In genomic region chr12:109833307-109834189, GRCh38 we compare ENCODE assay signal across 9 cellular contexts. TPM values are rescaled to one million over a fixed set of nuclear protein-coding genes. Genes with fewer than 3 reads are reported as not detected.
DNase-seq lines count a peak whose midpoint lies in the region; ATAC-seq, FAIRE-seq and TF ChIP-seq lines count a peak whose summit lies in the region.
"Had no signal": no experiment of that assay in that cellular context is flagged by ENCODE, and none has a peak within 500 bp of the region (broad histone marks: within the 10 kb centered on the region; RNA-seq: fewer than 3 reads in every experiment).

Gene TRPV4, minus strand, starts transcription at chr12:109833398. Its CDS starts 18,602 bp downstream, at chr12:109814796.

- no peaks in the 10 kb centered on the region for H3K9me3 ChIP-seq in spleen

- 20 to 49% (median 22%) methylated on average over 30 to 67 of the region's 67 CpGs for WGBS in spleen, 5 donors

- no peak for ATAC-seq in activated CD4-positive, CD25-positive, alpha-beta regulatory T cell treated with anti-CD3 and anti-CD28 coated beads, Interleukin-2, amount 50 U/mL, for 24 hours
- no peak for ATAC-seq in GM21447 (IDR thresholded peaks at IDR 0.05; ENCODE audit: unreplicated experiment)
- ATAC-seq: stimulated activated memory B cell treated with anti-CD40 and anti-IgM and Interleukin-4, amounts not matched to agents 10 μg/mL and 1 μg/mL and 100 μg/mL, for 72 hours had no signal

- H3K4me3 ChIP-seq in HFF-Myc (replicated peaks; ENCODE audit: low read depth, low read length) (peak within 1 kb of the TSS; percentile 56), bronchial epithelial cell (ENCODE audit: low read depth, low read length) (peak within 1 kb of the TSS; percentile 42), spleen (peak within 1 kb of the TSS in 7 of 8 donors; percentile 20 to 61 (median 27))

- peak within 1 kb of the TSS in 1 of 8 donors; percentile 46 for H3K27ac ChIP-seq in spleen

- no peak for FAIRE-seq in bronchial epithelial cell (lab: Jason Lieb, UNC)

- DNase-seq in HFF-Myc (ENCODE audit: extremely low read depth, low read depth): no peak
- no peak for DNase-seq in bronchial epithelial cell (ENCODE audit: low read depth)
- DNase-seq in iPS-NIHi7 (ENCODE audit: extremely low spot score): peak; percentile 89
- no peak for DNase-seq in spleen
- DNase-seq in activated naive CD4-positive, alpha-beta T cell treated with Interleukin-2 at 50 U/mL for 16 hours: no peak
- DNase-seq in SHP77 treated with DMSO at 0.1 percent for 48 hours (lab: John Stamatoyannopoulos, UW): no peak

- no peak for TF ChIP-seq POLR2A in spleen (IDR thresholded peaks at IDR 0.05)

- H3K36me3 ChIP-seq in bronchial epithelial cell (ENCODE audit: control insufficient read depth, insufficient read depth, low read length) (no peaks in the 10 kb centered on the region), spleen (no peaks in the 10 kb centered on the region)

- no peak for TF ChIP-seq CTCF in HFF-Myc (IDR thresholded peaks at IDR 0.05; ENCODE audit: low read depth, low read length, missing control alignments)
- no peak for TF ChIP-seq CTCF in bronchial epithelial cell (IDR thresholded peaks at IDR 0.05; ENCODE audit: insufficient read depth, low read length, severe bottlenecking)
- TF ChIP-seq CTCF in spleen (IDR thresholded peaks at IDR 0.05 in 8 of 11, conservative IDR thresholded peaks at IDR 0.05 in 3 of 11): no peak

- H3K27me3 ChIP-seq in bronchial epithelial cell (ENCODE audit: control insufficient read depth, insufficient read depth, low read length): no peaks in the 10 kb centered on the region
- H3K27me3 ChIP-seq in spleen (replicated peaks in 1 of 7): peaks cover 0 to 45% (median 23%) of the 10 kb centered on the region in 7 donors

- intact Hi-C loops in spleen (cut with DNase I; ENCODE audit: low total_unique reads): no loop called here

- peaks cover 0 to 29% (median 5%) of the 10 kb centered on the region in 6 donors for H3K4me1 ChIP-seq in spleen

RNA-seq across cellular contexts. Expression of gene TRPV4, which starts in this region (rescaled TPM):
- total RNA-seq in bronchial epithelial cell (0.51 and 0.53 TPM in 2 replicates), spleen (1 to 10 TPM; 3.9 to 8.0 (median 5.0) TPM)
- 1 to 10 TPM in 2 of 3 donors, under 1 TPM in 1; 0.49 to 1.2 (median 1.1) TPM for polyA plus RNA-seq in spleen
